In the genomic region with DNA sequence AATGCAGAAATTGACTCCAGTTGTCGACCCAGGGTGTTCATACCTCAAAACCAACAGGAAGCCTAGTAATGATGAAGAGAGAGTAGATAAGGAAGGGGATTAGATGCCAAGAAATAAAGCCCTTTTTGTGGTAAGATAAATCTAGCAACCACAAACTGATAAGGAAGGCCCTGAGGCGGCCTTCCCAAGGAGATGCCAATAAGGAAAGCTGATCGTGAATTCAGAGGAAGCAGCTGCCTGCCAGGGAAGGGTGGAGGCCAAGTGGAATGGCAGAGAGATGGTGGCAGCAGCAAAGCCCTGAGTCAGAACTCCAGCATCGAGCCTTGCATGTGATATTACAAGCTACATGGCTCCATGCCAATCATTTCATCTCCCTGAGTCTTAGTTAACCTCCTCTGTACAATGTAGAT, we compare ENCODE assay signal across 12 cellular contexts.
A peak's percentile ranks its signal among the peaks of the same experiment; 100 is the strongest.
DNase-seq lines count a peak whose midpoint lies in the region; ATAC-seq, FAIRE-seq and TF ChIP-seq lines count a peak whose summit lies in the region.
"Had no signal": no experiment of that assay in that cellular context is flagged by ENCODE, and none has a peak within 500 bp of the region (broad histone marks: within the 10 kb centered on the region; RNA-seq: fewer than 3 reads in every experiment).

No MANE protein-coding gene starts in this region.

- no peaks in the 10 kb centered on the region for H3K9me3 Mint-ChIP-seq in activated CD8-positive, alpha-beta T cell treated with anti-CD3 and anti-CD28 coated beads for 36 hours
- H3K9me3 Mint-ChIP-seq in H9, result no peaks in the 10 kb centered on the region
- H3K9me3 Mint-ChIP-seq: activated CD4-positive, alpha-beta T cell treated with anti-CD3 and anti-CD28 coated beads, Interleukin-2, amount 10 ng/mL, durations not matched to agents 7 days and 5 days; dendritic cell treated with granulocyte-macrophage colony-stimulating factor and Interleukin-4, amounts not matched to agents 40 ng/mL and 50 ng/mL, for 4 days had no signal

- TF ChIP-seq CTCF in keratinocyte (optimal IDR thresholded peaks at IDR 0.05 in 1 of 3, IDR thresholded peaks at IDR 0.05 in 1 of 3, conservative IDR thresholded peaks at IDR 0.05 in 1 of 3; ENCODE audit: extremely low read depth in 1 of 3, insufficient read depth in 2 of 3, low read length in 3 of 3) (peak in 1 of 3 experiments; percentile 4), H9 (conservative IDR thresholded peaks at IDR 0.05) (no peak), lower lobe of right lung (IDR thresholded peaks at IDR 0.05) (no peak)
- no peak for TF ChIP-seq CTCF in activated CD8-positive, alpha-beta T cell treated with anti-CD3 and anti-CD28 coated beads for 36 hours (IDR thresholded peaks at IDR 0.05)

- DNase-seq in AG08395 (ENCODE audit: low spot score) (peak; percentile 66), HT-29 (ENCODE audit: low spot score) (peak; percentile 89), amniotic epithelial cell (ENCODE audit: low read depth) (peak; percentile 98), keratinocyte (ENCODE audit: low read depth, low spot score) (peak; percentile 97), H9 (no peak), lower lobe of right lung (no peak)
- no peak for DNase-seq in stimulated activated naive CD8-positive, alpha-beta T cell treated with anti-CD3 and anti-CD28 coated beads, Interleukin-15, Interleukin-2, amounts not matched to agents 100 U/mL and 50 U/mL, for 24 hours
- DNase-seq in activated CD8-positive, alpha-beta T cell treated with anti-CD3 and anti-CD28 coated beads for 36 hours, result no peak
- DNase-seq: activated CD4-positive, alpha-beta T cell treated with anti-CD3 and anti-CD28 coated beads, Interleukin-2, amount 10 ng/mL, durations not matched to agents 7 days and 5 days; DMS79 treated with DMSO at 0.1 percent for 48 hours; NCI-H446 treated with DMSO at 0.1 percent for 48 hours had no signal

- no peak overlapping the region for H4K8ac ChIP-seq in H9 (replicated peaks; ENCODE audit: insufficient read length, low read depth, low read length)

- H2BK12ac ChIP-seq in H9 (ENCODE audit: insufficient read length, low read depth, low read length), result no peak overlapping the region

- no peak overlapping the region for H2AK5ac ChIP-seq in H9 (ENCODE audit: insufficient read length, low read length)

- H3K27me3 Mint-ChIP-seq in activated CD8-positive, alpha-beta T cell treated with anti-CD3 and anti-CD28 coated beads for 36 hours, result peaks cover 19% of the 10 kb centered on the region
- H3K27me3 Mint-ChIP-seq in H9 (ENCODE audit: low read depth), result peaks cover 2% of the 10 kb centered on the region; the same call in 1 of the 2 replicates

- H2AFZ ChIP-seq in keratinocyte (ENCODE audit: control insufficient read depth, low read length) (no peak overlapping the region), H9 (ENCODE audit: low read length) (no peak overlapping the region)

- H3K36me3 ChIP-seq in keratinocyte (ENCODE audit: control insufficient read depth in 2 of 2, extremely low read depth in 1 of 2, insufficient read depth in 2 of 2, low read length in 2 of 2) (no peaks in the 10 kb centered on the region), lower lobe of right lung (no peaks in the 10 kb centered on the region)

- H2BK15ac ChIP-seq in H9 (ENCODE audit: low read depth, low read length), result no peak overlapping the region

- H3K4me3 Mint-ChIP-seq in activated CD8-positive, alpha-beta T cell treated with anti-CD3 and anti-CD28 coated beads for 36 hours, result no peak overlapping the region
- H3K4me3 Mint-ChIP-seq in H9, result no peak overlapping the region
- H3K4me3 Mint-ChIP-seq: activated CD4-positive, alpha-beta T cell treated with anti-CD3 and anti-CD28 coated beads, Interleukin-2, amount 10 ng/mL, durations not matched to agents 7 days and 5 days; dendritic cell treated with granulocyte-macrophage colony-stimulating factor and Interleukin-4, amounts not matched to agents 40 ng/mL and 50 ng/mL, for 4 days had no signal

- H4K20me1 ChIP-seq in keratinocyte (ENCODE audit: control insufficient read depth, extremely low read depth, insufficient read depth, low read length) (no peaks in the 10 kb centered on the region), H9 (ENCODE audit: control insufficient read depth, insufficient read depth, insufficient read length) (no peaks in the 10 kb centered on the region)

- no peak overlapping the region for H2BK5ac ChIP-seq in H9 (ENCODE audit: insufficient read length, low read length)

- POLR2A ChIA-PET in activated CD8-positive, alpha-beta T cell treated with anti-CD3 and anti-CD28 coated beads for 36 hours (lab: Charles Lee), result no interaction called here

- H3K9me3 ChIP-seq in keratinocyte (ENCODE audit: control insufficient read depth, low read depth, low read length) (no peaks in the 10 kb centered on the region), H9 (ENCODE audit: control insufficient read depth, low read depth, low read length) (no peaks in the 10 kb centered on the region), lower lobe of right lung (no peaks in the 10 kb centered on the region)

- no peak overlapping the region for H4K5ac ChIP-seq in H9 (ENCODE audit: insufficient read length, low read depth, low read length)

- H3K27ac ChIP-seq in keratinocyte (ENCODE audit: control insufficient read depth, insufficient read depth, low read length), result peak overlapping the region; percentile 47
- H3K27ac ChIP-seq in H9 (ENCODE audit: insufficient read length, low read depth, low read length), result no peak overlapping the region
- no peak overlapping the region for H3K27ac ChIP-seq in lower lobe of right lung

- no peak overlapping the region for H2BK20ac ChIP-seq in H9 (ENCODE audit: low read depth, low read length, poor library complexity, severe bottlenecking)

- H3K27ac Mint-ChIP-seq in activated CD8-positive, alpha-beta T cell treated with anti-CD3 and anti-CD28 coated beads for 36 hours, result no peak overlapping the region
- H3K27ac Mint-ChIP-seq in H9, result no peak overlapping the region
- H3K27ac Mint-ChIP-seq: activated CD4-positive, alpha-beta T cell treated with anti-CD3 and anti-CD28 coated beads, Interleukin-2, amount 10 ng/mL, durations not matched to agents 7 days and 5 days; dendritic cell treated with granulocyte-macrophage colony-stimulating factor and Interleukin-4, amounts not matched to agents 40 ng/mL and 50 ng/mL, for 4 days had no signal

- no peak overlapping the region for H3K56ac ChIP-seq in H9 (ENCODE audit: insufficient read length, low read depth, low read length)

- ATAC-seq in stimulated activated naive CD8-positive, alpha-beta T cell treated with anti-CD3 and anti-CD28 coated beads, Interleukin-15, Interleukin-2, amounts not matched to agents 100 U/mL and 50 U/mL, for 24 hours, result no peak
- ATAC-seq in activated CD8-positive, alpha-beta T cell treated with anti-CD3 and anti-CD28 coated beads for 36 hours, result no peak
- ATAC-seq in lower lobe of right lung, result no peak

- CTCF ChIA-PET in activated CD8-positive, alpha-beta T cell treated with anti-CD3 and anti-CD28 coated beads for 36 hours (lab: Charles Lee), result no interaction called here

- H3K4me1 Mint-ChIP-seq in activated CD8-positive, alpha-beta T cell treated with anti-CD3 and anti-CD28 coated beads for 36 hours (ENCODE audit: low read depth), result peaks cover 3% of the 10 kb centered on the region
- H3K4me1 Mint-ChIP-seq in H9, result peaks cover 9% of the 10 kb centered on the region in 2 experiments

- H3K4me3 ChIP-seq in keratinocyte (ENCODE audit: control insufficient read depth in 2 of 3, extremely low read depth in 1 of 3, insufficient read depth in 2 of 3, low read depth in 1 of 3, low read length in 3 of 3) (no peak overlapping the region), lower lobe of right lung (no peak overlapping the region)

- no CpG with 5 or more reads among the region's 4 CpGs for WGBS in H9 (ENCODE audit: extremely low coverage, insufficient read length, low lambda C conversion rate)

- H3K4ac ChIP-seq in H9 (ENCODE audit: low read depth, low read length), result no peak overlapping the region

- FAIRE-seq in keratinocyte (lab: Jason Lieb, UNC), result peak; percentile 94

- peak overlapping the region; percentile 57 for H3K4me2 ChIP-seq in keratinocyte (ENCODE audit: control insufficient read depth, extremely low read depth, insufficient read depth, low read depth, low read length)
- no peak overlapping the region for H3K4me2 ChIP-seq in H9 (ENCODE audit: insufficient read depth, insufficient read length, low read length)

- no peak overlapping the region for H3K23ac ChIP-seq in H9 (ENCODE audit: insufficient read length, low read depth, low read length)

- H3K79me1 ChIP-seq in H9 (ENCODE audit: insufficient read depth, low read depth, low read length, poor library complexity, severe bottlenecking), result no peaks in the 10 kb centered on the region

- no peak overlapping the region for H3K14ac ChIP-seq in H9 (ENCODE audit: insufficient read depth, low read length)

- H3K4me1 ChIP-seq in keratinocyte (ENCODE audit: control insufficient read depth, extremely low read depth, insufficient read depth, low read length), result peaks cover 31% of the 10 kb centered on the region
- no peaks in the 10 kb centered on the region for H3K4me1 ChIP-seq in H9 (ENCODE audit: insufficient read depth, low read length)
- peaks cover 7% of the 10 kb centered on the region for H3K4me1 ChIP-seq in lower lobe of right lung

- no peaks in the 10 kb centered on the region for H3K36me3 Mint-ChIP-seq in activated CD8-positive, alpha-beta T cell treated with anti-CD3 and anti-CD28 coated beads for 36 hours (ENCODE audit: low read depth)
- H3K36me3 Mint-ChIP-seq in H9 (ENCODE audit: insufficient read depth in 1 of 3, low read depth in 3 of 3), result no peaks in the 10 kb centered on the region

- H3K18ac ChIP-seq in H9 (ENCODE audit: insufficient read length, low read depth, low read length), result no peak overlapping the region

- no peaks in the 10 kb centered on the region for H3K9me1 ChIP-seq in keratinocyte (ENCODE audit: control insufficient read depth, extremely low read depth, insufficient read depth, low read length)

- intact Hi-C loops in activated CD8-positive, alpha-beta T cell treated with anti-CD3 and anti-CD28 coated beads for 36 hours (cut with micrococcal nuclease), result no loop called here
- intact Hi-C loops in lower lobe of right lung (cut with DNase I), result no loop called here

- H3K27me3 ChIP-seq in keratinocyte (ENCODE audit: control insufficient read depth, extremely low read depth, insufficient read depth, low read length), result no peaks in the 10 kb centered on the region
- H3K27me3 ChIP-seq in H9 (ENCODE audit: insufficient read depth, low read length), result no peaks in the 10 kb centered on the region
- no peaks in the 10 kb centered on the region for H3K27me3 ChIP-seq in lower lobe of right lung (ENCODE audit: low read depth)

- no peak overlapping the region for H4K91ac ChIP-seq in H9 (ENCODE audit: insufficient read length, low read depth, low read length)

- H3K23me2 ChIP-seq in H9 (ENCODE audit: insufficient read length, low read depth, low read length, poor library complexity, severe bottlenecking), result no peaks in the 10 kb centered on the region

- H3T11ph ChIP-seq in H9 (ENCODE audit: low read length), result no peak overlapping the region

- H3K9ac ChIP-seq in keratinocyte (ENCODE audit: control insufficient read depth, extremely low read depth, insufficient read depth, low read length), result no peak overlapping the region
- H3K9ac ChIP-seq in H9 (ENCODE audit: extremely low read depth, insufficient read length, low read length), result no peak overlapping the region

- no peak overlapping the region for H2BK120ac ChIP-seq in H9 (ENCODE audit: low read depth, low read length, poor library complexity, severe bottlenecking)

- H3K79me2 ChIP-seq in keratinocyte (ENCODE audit: control insufficient read depth, insufficient read depth, low read length), result no peaks in the 10 kb centered on the region
- H3K79me2 ChIP-seq in H9 (ENCODE audit: insufficient read depth, low read length), result no peaks in the 10 kb centered on the region

- dilution Hi-C loops in keratinocyte (cut with MboI; ENCODE audit: extremely low pct_ligation_motif_present, low sequenced_read_pairs), result no loop called here

Comparison
In these comparisons a context has a peak if more than half of its experiments do, and no peak if none do; other contexts are left out.
1. DNase-seq: peak in AG08395 (single experiment), HT-29 (single experiment), amniotic epithelial cell (single experiment) and keratinocyte (single experiment); none in stimulated activated naive CD8-positive, alpha-beta T cell treated with anti-CD3 and anti-CD28 coated beads, Interleukin-15, Interleukin-2, amounts not matched to agents 100 U/mL and 50 U/mL, for 24 hours (single experiment), activated CD8-positive, alpha-beta T cell treated with anti-CD3 and anti-CD28 coated beads for 36 hours (single experiment), H9 (single experiment) and lower lobe of right lung (single experiment).